Comparison of ENCODE assay signal across 13 cellular contexts in genomic region chr17:42586514-42587230, GRCh38. TPM values are rescaled to one million over a fixed set of nuclear protein-coding genes. Genes with fewer than 3 reads are reported as not detected.
DNase-seq lines count a peak whose midpoint lies in the region; ATAC-seq and TF ChIP-seq lines count a peak whose summit lies in the region.
"Had no signal": no experiment of that assay in that cellular context is flagged by ENCODE, and none has a peak within 500 bp of the region (broad histone marks: within the 10 kb centered on the region; RNA-seq: fewer than 3 reads in every experiment).

No MANE protein-coding gene starts in this region.

- CTCF ChIA-PET in activated CD8-positive, alpha-beta T cell treated with anti-CD3 and anti-CD28 coated beads for 36 hours (lab: Charles Lee): interaction anchor here (1.0 to 4.8 kb wide), 5 partner anchors 8 to 234 kb away, joined by 3 to 47 read pairs (median 3); partner anchors contain the start of genes PSMC3IP, RETREG3 and TUBG1

- H3K27me3 Mint-ChIP-seq in activated CD8-positive, alpha-beta T cell treated with anti-CD3 and anti-CD28 coated beads for 36 hours: no peaks in the 10 kb centered on the region
- H3K27me3 Mint-ChIP-seq in progenitor cell of endocrine pancreas: no peaks in the 10 kb centered on the region
- H3K27me3 Mint-ChIP-seq: CD4-positive, alpha-beta T cell had no signal

- POLR2A ChIA-PET in activated CD8-positive, alpha-beta T cell treated with anti-CD3 and anti-CD28 coated beads for 36 hours (lab: Charles Lee): interaction anchor here (0.9 to 1.2 kb wide), 2 partner anchors 9 to 294 kb away, joined by 3 to 4 read pairs; partner anchors contain the start of gene PSMC3IP

- no peaks in the 10 kb centered on the region for H3K9me3 Mint-ChIP-seq in activated CD8-positive, alpha-beta T cell treated with anti-CD3 and anti-CD28 coated beads for 36 hours
- H3K9me3 Mint-ChIP-seq in progenitor cell of endocrine pancreas (ENCODE audit: low read depth): no peaks in the 10 kb centered on the region
- H3K9me3 Mint-ChIP-seq: activated naive CD4-positive, alpha-beta T cell treated with anti-CD3 and anti-CD28 coated beads for 36 hours; CD4-positive, alpha-beta T cell; nephron had no signal

- intact Hi-C loops in activated CD8-positive, alpha-beta T cell treated with anti-CD3 and anti-CD28 coated beads for 36 hours (cut with micrococcal nuclease): no loop called here

- peaks cover 2% of the 10 kb centered on the region for H3K4me1 Mint-ChIP-seq in activated CD8-positive, alpha-beta T cell treated with anti-CD3 and anti-CD28 coated beads for 36 hours (ENCODE audit: low read depth)
- no peaks in the 10 kb centered on the region for H3K4me1 Mint-ChIP-seq in progenitor cell of endocrine pancreas (ENCODE audit: low read depth)
- H3K4me1 Mint-ChIP-seq: nephron had no signal

- DNase-seq in GM10266 (ENCODE audit: extremely low spot score): peak; percentile 58
- DNase-seq in activated CD8-positive, alpha-beta T cell treated with anti-CD3 and anti-CD28 coated beads for 36 hours: no peak
- no peak for DNase-seq in progenitor cell of endocrine pancreas (ENCODE audit: low spot score, unreplicated experiment)
- DNase-seq in NCI-H1436 treated with DMSO at 0.1 percent for 48 hours (lab: John Stamatoyannopoulos, UW): no peak
- no peak for DNase-seq in hepatic stellate cell (ENCODE audit: low spot score)
- DNase-seq: activated naive CD4-positive, alpha-beta T cell treated with anti-CD3 and anti-CD28 coated beads for 36 hours; CD4-positive, alpha-beta T cell; NCI-H526 treated with DMSO at 0.1 percent for 48 hours; small intestine had no signal

- TF ChIP-seq CTCF in GM10266 (IDR thresholded peaks at IDR 0.05; ENCODE audit: control insufficient read depth, insufficient read depth, low read depth, missing control alignments) (no peak), progenitor cell of endocrine pancreas (IDR thresholded peaks at IDR 0.05; ENCODE audit: unreplicated experiment) (no peak)
- TF ChIP-seq CTCF in activated CD8-positive, alpha-beta T cell treated with anti-CD3 and anti-CD28 coated beads for 36 hours (IDR thresholded peaks at IDR 0.05): no peak

- H3K4me3 Mint-ChIP-seq in activated CD8-positive, alpha-beta T cell treated with anti-CD3 and anti-CD28 coated beads for 36 hours: no peak overlapping the region
- no peak overlapping the region for H3K4me3 Mint-ChIP-seq in progenitor cell of endocrine pancreas (ENCODE audit: low read depth)
- H3K4me3 Mint-ChIP-seq: activated naive CD4-positive, alpha-beta T cell treated with anti-CD3 and anti-CD28 coated beads for 36 hours; CD4-positive, alpha-beta T cell; nephron had no signal

- peak; percentile 56 for ATAC-seq in GM21529 (IDR thresholded peaks at IDR 0.05; ENCODE audit: unreplicated experiment)
- no peak for ATAC-seq in activated CD8-positive, alpha-beta T cell treated with anti-CD3 and anti-CD28 coated beads for 36 hours
- ATAC-seq in GM19455 (IDR thresholded peaks at IDR 0.05; ENCODE audit: unreplicated experiment): no peak
- no peak for ATAC-seq in GM21528 (IDR thresholded peaks at IDR 0.05; ENCODE audit: low FRiP score, unreplicated experiment)

- peak overlapping the region; percentile 72 for H3K27ac Mint-ChIP-seq in activated CD8-positive, alpha-beta T cell treated with anti-CD3 and anti-CD28 coated beads for 36 hours
- H3K27ac Mint-ChIP-seq in progenitor cell of endocrine pancreas: peak overlapping the region; percentile 28
- H3K27ac Mint-ChIP-seq: CD4-positive, alpha-beta T cell; nephron had no signal

- peaks cover 13% of the 10 kb centered on the region for H3K36me3 Mint-ChIP-seq in activated CD8-positive, alpha-beta T cell treated with anti-CD3 and anti-CD28 coated beads for 36 hours (ENCODE audit: low read depth)
- peaks cover 20% of the 10 kb centered on the region for H3K36me3 Mint-ChIP-seq in progenitor cell of endocrine pancreas (ENCODE audit: insufficient read depth)

RNA-seq across cellular contexts. Expression of gene PSMC3IP, which starts 9.1 kb away (rescaled TPM):
- 10 to 100 TPM; 18.1 to 21.4 TPM for total RNA-seq in activated CD8-positive, alpha-beta T cell treated with anti-CD3 and anti-CD28 coated beads for 36 hours
- 18.1 and 19.6 TPM in 2 replicates for total RNA-seq in progenitor cell of endocrine pancreas

RNA-seq across cellular contexts. Expression of gene MLX, which starts 19.8 kb away (rescaled TPM):
- 10 to 100 TPM; 42.7 to 45.9 TPM for total RNA-seq in activated CD8-positive, alpha-beta T cell treated with anti-CD3 and anti-CD28 coated beads for 36 hours
- total RNA-seq in progenitor cell of endocrine pancreas: 26.8 and 33.7 TPM in 2 replicates

RNA-seq across cellular contexts. Expression of gene RETREG3, which starts 22.5 kb away (rescaled TPM):
- total RNA-seq in activated CD8-positive, alpha-beta T cell treated with anti-CD3 and anti-CD28 coated beads for 36 hours: 10 to 100 TPM; 25.0 to 28.2 TPM
- 66.2 and 80.5 TPM in 2 replicates for total RNA-seq in progenitor cell of endocrine pancreas

RNA-seq across cellular contexts. Expression of gene TUBG1, which starts 22.8 kb away (rescaled TPM):
- total RNA-seq in activated CD8-positive, alpha-beta T cell treated with anti-CD3 and anti-CD28 coated beads for 36 hours: 10 to 100 TPM; 79.5 to 82.4 TPM
- 53.8 and 53.9 TPM in 2 replicates for total RNA-seq in progenitor cell of endocrine pancreas

RNA-seq across cellular contexts. Expression of gene COASY, which starts 24.7 kb away (rescaled TPM):
- 10 to 100 TPM; 59.5 to 60.9 TPM for total RNA-seq in activated CD8-positive, alpha-beta T cell treated with anti-CD3 and anti-CD28 coated beads for 36 hours
- total RNA-seq in progenitor cell of endocrine pancreas: 60.0 and 66.9 TPM in 2 replicates
